In the genomic region with DNA sequence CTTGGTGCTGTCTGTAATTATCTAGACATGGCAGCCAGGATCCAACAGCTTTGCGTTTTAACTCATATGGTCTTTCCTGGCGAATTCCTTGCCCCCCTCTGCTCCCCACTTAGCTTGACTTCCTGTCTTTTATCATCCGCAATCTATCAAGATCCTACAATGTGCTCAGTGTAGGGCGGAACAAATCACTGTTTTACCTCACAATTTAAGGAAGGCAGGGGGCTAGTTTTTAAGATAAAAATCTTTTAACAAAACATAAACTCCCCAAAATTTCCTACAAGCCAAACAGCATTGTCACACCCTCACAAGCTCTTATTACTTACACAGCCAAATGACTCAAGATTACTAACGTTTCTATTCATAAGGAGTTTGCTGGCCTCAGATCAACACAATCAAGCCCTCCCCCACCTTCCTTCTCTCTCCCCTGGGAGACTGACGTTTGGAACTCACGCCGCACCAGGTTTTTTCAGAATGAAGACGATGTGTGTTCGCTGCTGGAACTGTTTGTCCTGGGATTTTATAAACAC, we compare ENCODE assay signal across 8 cellular contexts. TPM values are rescaled to one million over a fixed set of nuclear protein-coding genes. Genes with fewer than 3 reads are reported as not detected.
DNase-seq lines count a peak whose midpoint lies in the region; ATAC-seq and TF ChIP-seq lines count a peak whose summit lies in the region.

No MANE protein-coding gene starts in this region.

- in situ Hi-C loops in ACHN (cut with HindIII; ENCODE audit: low pct_ligation_motif_present, low pct_unique_long_range_greater_than_20kb, low sequenced_read_pairs): loop anchor here (25.0 kb wide), 1 partner anchor 442 kb away; no protein-coding TSS in a partner anchor

- H3K27ac Mint-ChIP-seq in Caco-2 (ENCODE audit: unreplicated experiment): no peak overlapping the region
- no peak overlapping the region for H3K27ac Mint-ChIP-seq in central memory CD8-positive, alpha-beta T cell (ENCODE audit: low read depth)

- H3K36me3 Mint-ChIP-seq in Caco-2 (ENCODE audit: insufficient read depth, unreplicated experiment): no peaks in the 10 kb centered on the region
- no peaks in the 10 kb centered on the region for H3K36me3 Mint-ChIP-seq in central memory CD8-positive, alpha-beta T cell (ENCODE audit: insufficient read depth)

- no peaks in the 10 kb centered on the region for H3K27me3 ChIP-seq in Caco-2 (replicated peaks; ENCODE audit: control insufficient read depth, insufficient read depth, low read length)

- BruUV-seq in Caco-2 (replicated peaks; lab: Mats Ljungman, UMichigan): no TSS peak

- 0 out of 2 replicates have a peak, but pooled peaks cover 2% of the 10 kb centered on the region for H3K4me1 ChIP-seq in Caco-2

- intact Hi-C loops in Caco-2 (cut with micrococcal nuclease; ENCODE audit: unreplicated experiment): loop anchor here (5.0 to 10.0 kb wide), 3 partner anchors 127 to 152 kb away; no protein-coding TSS in a partner anchor

- H3K9me3 Mint-ChIP-seq in Caco-2 (ENCODE audit: unreplicated experiment): no peaks in the 10 kb centered on the region
- no peaks in the 10 kb centered on the region for H3K9me3 Mint-ChIP-seq in central memory CD8-positive, alpha-beta T cell

- no peaks in the 10 kb centered on the region for H3K9me3 ChIP-seq in Caco-2

- POLR2A ChIA-PET in Caco-2 (lab: Charles Lee): no interaction called here

- peaks cover 7% of the 10 kb centered on the region for H3K4me1 Mint-ChIP-seq in Caco-2 (ENCODE audit: low read depth, unreplicated experiment)
- H3K4me1 Mint-ChIP-seq in central memory CD8-positive, alpha-beta T cell: peaks cover 11% of the 10 kb centered on the region

- CTCF ChIA-PET in Caco-2 (lab: Charles Lee): interaction anchor here (1.0 kb wide), 1 partner anchor 34 kb away, joined by 3 read pairs; no protein-coding TSS in a partner anchor

- H3K4me3 Mint-ChIP-seq in Caco-2 (ENCODE audit: unreplicated experiment): peak overlapping the region; percentile 95
- peak overlapping the region; percentile 63 for H3K4me3 Mint-ChIP-seq in central memory CD8-positive, alpha-beta T cell

- no peaks in the 10 kb centered on the region for H3K36me3 ChIP-seq in Caco-2 (ENCODE audit: control insufficient read depth, insufficient read depth, low read length)

- DNase-seq in Caco-2 (no peak), LHCN-M2 (ENCODE audit: low read depth) (peak; percentile 92), medulla oblongata (ENCODE audit: extremely low spot score) (peak; percentile 22), ecto neural progenitor cell (ENCODE audit: low spot score) (no peak), ACHN (no peak), NK-92 (lab: John Stamatoyannopoulos, UW; ENCODE audit: unreplicated experiment) (no peak)
- DNase-seq in central memory CD8-positive, alpha-beta T cell (ENCODE audit: low spot score in 2 of 2): no peak
- no peak for DNase-seq in stimulated activated naive CD4-positive, alpha-beta T cell (lab: John Stamatoyannopoulos, UW)

- H3K4me3 ChIP-seq in Caco-2 (ENCODE audit: low read depth, low read length): no peak overlapping the region

- no peak for ATAC-seq in central memory CD8-positive, alpha-beta T cell (replicated peaks; ENCODE audit: extremely low read depth, poor library complexity, severe bottlenecking)

- TF ChIP-seq CTCF in Caco-2 (IDR thresholded peaks at IDR 0.05; ENCODE audit: insufficient read depth in 1 of 2, low read depth in 1 of 2, low read length in 1 of 2, severe bottlenecking in 1 of 2, unreplicated experiment in 1 of 2): no peak

- no peaks in the 10 kb centered on the region for H3K27me3 Mint-ChIP-seq in Caco-2 (ENCODE audit: insufficient read depth, unreplicated experiment)
- peaks cover 38% of the 10 kb centered on the region for H3K27me3 Mint-ChIP-seq in central memory CD8-positive, alpha-beta T cell

RNA-seq across cellular contexts. Expression of a gene that starts 1.3 kb away (rescaled TPM):
- total RNA-seq in Caco-2 (2022) (18.2 and 22.5 TPM in 2 replicates), LHCN-M2 (2014; rRNA removed) (23.4 and 23.6 TPM in 2 replicates)
- 8.0 TPM for polyA plus RNA-seq in LHCN-M2 (2012)

Comparison
In these comparisons a context has a peak if more than half of its experiments do, and no peak if none do; other contexts are left out.
1. DNase-seq: peak in LHCN-M2 (single experiment) and medulla oblongata (single experiment); none in Caco-2 (0 of 2), central memory CD8-positive, alpha-beta T cell (0 of 2), ecto neural progenitor cell (single experiment), ACHN (single experiment), NK-92 (single experiment) and stimulated activated naive CD4-positive, alpha-beta T cell (0 of 6).